In the genomic region with DNA sequence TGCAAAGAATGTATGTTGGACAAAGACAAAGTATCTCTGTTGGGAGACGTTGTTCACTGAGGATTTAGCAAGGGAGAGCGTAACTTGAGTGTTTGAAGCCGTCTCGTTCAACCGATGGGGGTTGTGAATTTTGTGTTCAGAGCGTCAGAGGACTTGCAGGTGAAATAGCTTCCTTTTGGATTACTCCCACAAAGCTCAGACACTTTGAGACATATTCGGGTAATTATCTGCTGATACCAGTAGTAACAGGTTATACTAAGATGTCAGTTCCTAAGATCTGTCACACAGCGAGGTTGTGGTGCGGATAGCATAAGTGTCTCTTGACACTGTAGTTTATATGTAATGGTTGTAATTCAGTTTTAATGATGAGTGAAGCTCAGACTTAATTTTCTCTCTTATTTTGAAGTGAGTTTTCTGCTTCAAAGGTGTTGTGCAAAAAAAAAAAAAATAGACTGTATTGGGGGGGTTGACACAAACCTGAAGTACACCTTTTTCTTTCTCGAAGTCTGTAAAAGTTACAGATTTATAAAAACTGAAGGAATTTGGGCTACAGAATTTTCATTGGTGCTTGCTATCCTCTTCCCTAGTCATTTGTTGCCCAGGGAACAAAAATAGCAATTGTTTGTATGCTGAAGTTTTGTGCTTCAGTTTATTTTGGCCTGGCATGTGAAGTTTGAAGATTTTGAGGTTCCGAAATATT, we compare ENCODE assay signal across 8 cellular contexts. TPM values are rescaled to one million over a fixed set of nuclear protein-coding genes. Genes with fewer than 3 reads are reported as not detected.
A peak's percentile ranks its signal among the peaks of the same experiment; 100 is the strongest.
DNase-seq lines count a peak whose midpoint lies in the region; ATAC-seq, FAIRE-seq and TF ChIP-seq lines count a peak whose summit lies in the region.

No MANE protein-coding gene starts in this region.

- H3K9me3 ChIP-seq in astrocyte (ENCODE audit: insufficient read depth, low read depth, low read length), result no peaks in the 10 kb centered on the region
- H3K9me3 ChIP-seq in suprapubic skin, result no peaks in the 10 kb centered on the region

- TF ChIP-seq POLR2A in suprapubic skin (IDR thresholded peaks at IDR 0.05), result no peak

- TF ChIP-seq EP300 in suprapubic skin (IDR thresholded peaks at IDR 0.05), result no peak

- peaks cover 19% of the 10 kb centered on the region for H3K4me1 Mint-ChIP-seq in astrocyte (ENCODE audit: low read depth, unreplicated experiment)

- H3K36me3 Mint-ChIP-seq in astrocyte (ENCODE audit: low read depth, unreplicated experiment), result no peaks in the 10 kb centered on the region

- H3K36me3 ChIP-seq in astrocyte (ENCODE audit: insufficient read depth, low read length), result no peaks in the 10 kb centered on the region
- H3K36me3 ChIP-seq in suprapubic skin, result no peaks in the 10 kb centered on the region

- peak overlapping the region; percentile 91 for H3K4me3 Mint-ChIP-seq in astrocyte (ENCODE audit: unreplicated experiment)

- H3K4me2 ChIP-seq in astrocyte (ENCODE audit: low read length), result peak overlapping the region; percentile 97

- H3K79me2 ChIP-seq in astrocyte (ENCODE audit: insufficient read depth, low read length), result peaks cover 60% of the 10 kb centered on the region

- H2AFZ ChIP-seq in astrocyte (ENCODE audit: low read depth, low read length), result no peak overlapping the region

- H3K4me3 ChIP-seq in HL-60 (replicated peaks; ENCODE audit: insufficient read depth, low read length) (peak overlapping the region; percentile 97), astrocyte (ENCODE audit: insufficient read depth, low read depth, low read length) (peak overlapping the region; percentile 96), suprapubic skin (peak overlapping the region; percentile 96)

- H3K27me3 ChIP-seq in HL-60 (ENCODE audit: insufficient read depth, poor library complexity, severe bottlenecking), result no peaks in the 10 kb centered on the region
- no peaks in the 10 kb centered on the region for H3K27me3 ChIP-seq in astrocyte (ENCODE audit: insufficient read depth, low read length)
- no peaks in the 10 kb centered on the region for H3K27me3 ChIP-seq in suprapubic skin

- DNase-seq in AML-193 (lab: John Stamatoyannopoulos, UW) (peak; percentile 21 to 43), HL-60 (ENCODE audit: low read depth in 1 of 2, low spot score in 1 of 2) (no peak), astrocyte (ENCODE audit: low read depth) (peak; percentile 32), kidney tubule cell (ENCODE audit: low spot score) (peak; percentile 30), suprapubic skin (ENCODE audit: low spot score in 2 of 2) (no peak), DMS153 treated with DMSO at 0.1 percent for 48 hours (lab: John Stamatoyannopoulos, UW; ENCODE audit: unreplicated experiment) (no peak), GM19238 (ENCODE audit: insufficient read length, low spot score) (no peak)

- no peak for TF ChIP-seq CTCF in HL-60 (IDR thresholded peaks at IDR 0.05; ENCODE audit: insufficient read depth, low read length)
- no peak for TF ChIP-seq CTCF in astrocyte (IDR thresholded peaks at IDR 0.05; ENCODE audit: insufficient read depth, low read depth, low read length)
- TF ChIP-seq CTCF in suprapubic skin (IDR thresholded peaks at IDR 0.05), result no peak

- no peak for ATAC-seq in GM21447 (IDR thresholded peaks at IDR 0.05; ENCODE audit: unreplicated experiment)

- H3K9ac ChIP-seq in astrocyte (ENCODE audit: low read length), result peak overlapping the region; percentile 90

- peaks cover 57% of the 10 kb centered on the region for H4K20me1 ChIP-seq in astrocyte (ENCODE audit: insufficient read depth, low read length)

- no peak for FAIRE-seq in astrocyte (lab: Jason Lieb, UNC)

- 5% methylated on average over 11 of the region's 11 CpGs for WGBS in suprapubic skin

- H3K9me3 Mint-ChIP-seq in astrocyte (ENCODE audit: unreplicated experiment), result no peaks in the 10 kb centered on the region

- H3K27me3 Mint-ChIP-seq in astrocyte (ENCODE audit: low read depth, unreplicated experiment), result no peaks in the 10 kb centered on the region

- H3K4me1 ChIP-seq in astrocyte (ENCODE audit: insufficient read depth, low read length) (peaks cover 25% of the 10 kb centered on the region), suprapubic skin (peaks cover 60% of the 10 kb centered on the region)

- peak overlapping the region; percentile 82 for H3K27ac Mint-ChIP-seq in astrocyte (ENCODE audit: unreplicated experiment)

- H3K27ac ChIP-seq in HL-60 (replicated peaks) (peak overlapping the region; percentile 83), astrocyte (ENCODE audit: low read depth, low read length) (peak overlapping the region; percentile 84), suprapubic skin (peak overlapping the region; percentile 99)

RNA-seq across cellular contexts. Expression of a gene that starts 1.7 kb away (rescaled TPM):
- total RNA-seq in astrocyte (61.1 and 62.4 TPM in 2 replicates), suprapubic skin (100 to 1,000 TPM in 1 of 4 donors, 10 to 100 TPM in 3; 43.2 to 143 (median 71.8) TPM)

Comparison
In these comparisons a context has a peak if more than half of its experiments do, and no peak if none do; other contexts are left out.
1. DNase-seq: peak in AML-193 (2 of 2), astrocyte (single experiment) and kidney tubule cell (single experiment); none in HL-60 (0 of 2), suprapubic skin (0 of 2), DMS153 treated with DMSO at 0.1 percent for 48 hours (single experiment) and GM19238 (single experiment).
2. Peak in every context shown above with its lines, with median percentiles within 50 percentile points of each other: H3K27ac ChIP-seq and H3K4me3 ChIP-seq.